In genomic region chr1:6163973-6164617, GRCh38 we compare ENCODE assay signal across 23 cellular contexts. TPM values are rescaled to one million over a fixed set of nuclear protein-coding genes. Genes with fewer than 3 reads are reported as not detected.
DNase-seq lines count a peak whose midpoint lies in the region; ATAC-seq and TF ChIP-seq lines count a peak whose summit lies in the region.
"Had no signal": no experiment of that assay in that cellular context is flagged by ENCODE, and none has a peak within 500 bp of the region (broad histone marks: within the 10 kb centered on the region; RNA-seq: fewer than 3 reads in every experiment).

No MANE protein-coding gene starts in this region.

- H3K27ac ChIP-seq in IMR-90 (ENCODE audit: insufficient read depth, low read length) (no peak overlapping the region), osteoblast (ENCODE audit: low read depth, low read length) (no peak overlapping the region)
- H3K27ac ChIP-seq: Peyer's patch had no signal

- peaks cover 0 to 5% (median 0%) of the 10 kb centered on the region in 5 experiments for H3K9me3 Mint-ChIP-seq in brain
- H3K9me3 Mint-ChIP-seq: CD8-positive, alpha-beta T cell; HFFc6; T-helper 1 cell treated with Interleukin-12 subunit alpha and Interleukin-12 subunit beta and Interleukin-4 antibody, amounts not matched to agents 30 μg/mL and 1 μg/mL, for 36 hours had no signal

- H4K8ac ChIP-seq in IMR-90 (ENCODE audit: low read depth in 2 of 2, low read length in 2 of 2), result no peak overlapping the region

- H3K27me3 Mint-ChIP-seq in brain, result peaks cover 11% of the 10 kb centered on the region

- CTCF ChIA-PET in IMR-90 (lab: Yijun Ruan, JAX), result no interaction called here

- H3K9ac ChIP-seq in IMR-90 (ENCODE audit: low read depth, low read length), result no peak overlapping the region

- no peak overlapping the region for H2BK120ac ChIP-seq in IMR-90 (ENCODE audit: low read depth, low read length)

- no peak overlapping the region for H2BK5ac ChIP-seq in IMR-90 (ENCODE audit: low read depth, low read length, poor library complexity, severe bottlenecking)

- H3K4me1 ChIP-seq in IMR-90 (ENCODE audit: control insufficient read depth, insufficient read depth, low read length) (no peaks in the 10 kb centered on the region), osteoblast (ENCODE audit: insufficient read depth, low read length) (no peaks in the 10 kb centered on the region)
- H3K4me1 ChIP-seq: Peyer's patch had no signal

- peak overlapping the region; percentile 55 for H2AK9ac ChIP-seq in IMR-90 (replicated peaks; ENCODE audit: low read depth, low read length, poor library complexity)

- H3K23ac ChIP-seq in IMR-90 (ENCODE audit: low read depth, low read length), result no peak overlapping the region

- no peak for TF ChIP-seq POLR2A in IMR-90 (IDR thresholded peaks at IDR 0.05; ENCODE audit: low read depth, low read length)

- DNase-seq in DMS79 treated with DMSO at 0.1 percent for 48 hours (lab: John Stamatoyannopoulos, UW), result peak; percentile 8
- DNase-seq in DMS79 (lab: John Stamatoyannopoulos, UW), result no peak
- DNase-seq in IMR-90, result no peak
- DNase-seq in osteoblast (ENCODE audit: insufficient read length, low spot score, missing footprints), result peak; percentile 76
- no peak for DNase-seq in GM13977 (ENCODE audit: low spot score)
- DNase-seq in NCI-H345 (lab: John Stamatoyannopoulos, UW), result no peak
- no peak for DNase-seq in mesenteric fat pad (ENCODE audit: low spot score)
- DNase-seq: 8988T; C1 segment of cervical spinal cord; CD8-positive, alpha-beta T cell; H7; HFFc6; KBM-7; MM.1S; NCI-H1048; NCI-H1436; NCI-H187 treated with DMSO at 0.1 percent for 48 hours; NCI-H2171; NCI-H446 treated with DMSO at 0.1 percent for 48 hours; NK-92 treated with Interleukin-12 subunit alpha and Interleukin-12 subunit beta, amount 100 ng/mL, for 24 hours; Peyer's patch had no signal

- TF ChIP-seq RAD21 in IMR-90 (IDR thresholded peaks at IDR 0.05; ENCODE audit: low read length), result no peak

- peaks cover 4% of the 10 kb centered on the region for H3K36me3 Mint-ChIP-seq in brain
- H3K36me3 Mint-ChIP-seq: CD8-positive, alpha-beta T cell had no signal

- no peak overlapping the region for H3K4ac ChIP-seq in IMR-90 (ENCODE audit: low read depth, low read length)

- no peak overlapping the region for H2BK15ac ChIP-seq in IMR-90 (ENCODE audit: low read depth, low read length)

- POLR2A ChIA-PET in IMR-90 (lab: Charles Lee; ENCODE audit: unreplicated experiment), result no interaction called here

- H2BK20ac ChIP-seq in IMR-90 (ENCODE audit: low read depth, low read length), result no peak overlapping the region

- H3K9me3 ChIP-seq in IMR-90 (ENCODE audit: control insufficient read depth, insufficient read depth, low read length) (no peaks in the 10 kb centered on the region), osteoblast (ENCODE audit: low read depth, low read length) (no peaks in the 10 kb centered on the region)
- H3K9me3 ChIP-seq: Peyer's patch had no signal

- H2AFZ ChIP-seq in IMR-90 (replicated peaks; ENCODE audit: low read length, poor library complexity) (peak overlapping the region; percentile 11), osteoblast (ENCODE audit: low read length) (no peak overlapping the region)

- WGBS in IMR-90 (ENCODE audit: extremely low coverage in 2 of 2, insufficient read length in 1 of 2), 2 experiments, result 80% methylated on average over 1 of the region's 19 CpGs; no CpG with 5 or more reads in 1 of the 2 experiments

- H3K4me2 ChIP-seq in IMR-90 (ENCODE audit: low read depth, low read length) (no peak overlapping the region), osteoblast (ENCODE audit: insufficient read depth, low read length) (no peak overlapping the region)

- peaks cover 53% of the 10 kb centered on the region for H3K4me1 Mint-ChIP-seq in brain

- intact Hi-C loops in IMR-90 (cut with micrococcal nuclease), result no loop called here

- H3K4me3 Mint-ChIP-seq in brain, result peak overlapping the region in 4 of 5 experiments; percentile 45 to 72 (median 55)
- H3K4me3 Mint-ChIP-seq: CD8-positive, alpha-beta T cell; HFFc6; T-helper 1 cell treated with Interleukin-12 subunit alpha and Interleukin-12 subunit beta and Interleukin-4 antibody, amounts not matched to agents 30 μg/mL and 1 μg/mL, for 36 hours had no signal

- no TSS peak for BruUV-seq in IMR-90 (replicated peaks; lab: Mats Ljungman, UMichigan)

- H4K5ac ChIP-seq in IMR-90 (ENCODE audit: low read depth, low read length), result no peak overlapping the region

- peaks cover 3% of the 10 kb centered on the region; the same call in 1 of the 2 replicates for H4K20me1 ChIP-seq in IMR-90 (ENCODE audit: insufficient read depth, low read length)
- no peaks in the 10 kb centered on the region for H4K20me1 ChIP-seq in osteoblast (ENCODE audit: insufficient read depth, low read length)

- H3K4me3 ChIP-seq in IMR-90 (ENCODE audit: insufficient read depth, low read depth, low read length) (no peak overlapping the region), osteoblast (ENCODE audit: insufficient read depth, low read length) (no peak overlapping the region)
- H3K4me3 ChIP-seq: Peyer's patch had no signal

- no peak overlapping the region for H3K14ac ChIP-seq in IMR-90 (replicated peaks; ENCODE audit: low read depth, low read length)

- no peaks in the 10 kb centered on the region for H3K9me1 ChIP-seq in IMR-90 (ENCODE audit: insufficient read depth, low read length)

- H3K56ac ChIP-seq in IMR-90 (ENCODE audit: extremely low read depth, insufficient read depth, low read length), result no peak overlapping the region

- H4K91ac ChIP-seq in IMR-90 (ENCODE audit: insufficient read depth, low read depth, low read length), result no peak overlapping the region

- H3K18ac ChIP-seq in IMR-90 (ENCODE audit: low read depth, low read length), result no peak overlapping the region

- peaks cover 43% of the 10 kb centered on the region; the same call in 1 of the 2 replicates for H3K27me3 ChIP-seq in IMR-90 (ENCODE audit: control insufficient read depth, insufficient read depth, low read length)
- H3K27me3 ChIP-seq in osteoblast (ENCODE audit: insufficient read depth, low read length), result no peaks in the 10 kb centered on the region
- H3K27me3 ChIP-seq: Peyer's patch had no signal

- no peak for ATAC-seq in IMR-90 (ENCODE audit: low read depth)
- ATAC-seq: CD8-positive, alpha-beta T cell had no signal

- no peaks in the 10 kb centered on the region for H3K79me1 ChIP-seq in IMR-90 (ENCODE audit: low read depth in 1 of 2, low read length in 2 of 2)

- no peaks in the 10 kb centered on the region for H3K79me2 ChIP-seq in osteoblast (ENCODE audit: insufficient read depth, low read length)

- in situ Hi-C loops in IMR-90 (cut with MboI; ENCODE audit: low sequenced_read_pairs), result no loop called here
- in situ Hi-C loops in GM13977 (cut with MboI; ENCODE audit: low pct_unique_long_range_greater_than_20kb, low sequenced_read_pairs, unreplicated experiment), result no loop called here

- H2AK5ac ChIP-seq in IMR-90 (ENCODE audit: low read depth, low read length), result no peak overlapping the region

- H3K36me3 ChIP-seq in IMR-90 (ENCODE audit: control insufficient read depth, insufficient read depth, low read length) (no peaks in the 10 kb centered on the region), osteoblast (ENCODE audit: insufficient read depth, low read length) (no peaks in the 10 kb centered on the region)
- H3K36me3 ChIP-seq: Peyer's patch had no signal

- dilution Hi-C loops in IMR-90 (cut with HindIII; ENCODE audit: low sequenced_read_pairs, unreplicated experiment), result no loop called here

- TF ChIP-seq CTCF in IMR-90 (conservative IDR thresholded peaks at IDR 0.05; ENCODE audit: low read depth, low read length) (no peak), brain (conservative IDR thresholded peaks at IDR 0.05) (no peak), osteoblast (IDR thresholded peaks at IDR 0.05; ENCODE audit: extremely low read depth, low read depth, low read length) (no peak), GM13977 (IDR thresholded peaks at IDR 0.05; ENCODE audit: extremely low read depth, insufficient read depth, missing control alignments) (no peak)

- H3K27ac Mint-ChIP-seq in brain, result peak overlapping the region in 4 of 5 experiments; percentile 55 to 99 (median 96)
- H3K27ac Mint-ChIP-seq: CD8-positive, alpha-beta T cell; HFFc6; T-helper 1 cell treated with Interleukin-12 subunit alpha and Interleukin-12 subunit beta and Interleukin-4 antibody, amounts not matched to agents 30 μg/mL and 1 μg/mL, for 36 hours had no signal

TF ChIP-seq in IMR-90, 13 proteins besides CTCF, POLR2A, EP300 and RAD21 (continues in another document):
- TF ChIP-seq BHLHE40 (IDR thresholded peaks at IDR 0.05; ENCODE audit: low read depth, low read length) (no peak), MAZ (IDR thresholded peaks at IDR 0.05; ENCODE audit: borderline replicate concordance, low read depth, low read length) (no peak), MAFK (IDR thresholded peaks at IDR 0.05; ENCODE audit: low read depth, low read length) (no peak), SMC3 (IDR thresholded peaks at IDR 0.05; ENCODE audit: low read depth, low read length) (no peak)

RNA-seq across cellular contexts. Expression of gene CHD5, which starts 16.0 kb away (rescaled TPM):
- total RNA-seq in IMR-90 (2012; rRNA removed), result under 0.01 TPM in 1 of 2 replicates, not detected in the other
- polyA plus RNA-seq in IMR-90 (2012; rRNA removed), result 0.06 and 0.09 TPM in 2 replicates
- polyA plus RNA-seq in IMR-90 (2012; cell fraction: cytosol; rRNA removed), result 0.02 TPM in 1 of 2 replicates, not detected in the other
- polyA plus RNA-seq in IMR-90 (2012; cell fraction: nucleus; rRNA removed; ENCODE audit: low replicate concordance), result 0.37 and 0.48 TPM in 2 replicates
- 13.5 TPM for polyA plus RNA-seq in brain (ENCODE audit: insufficient read depth, low read depth, low replicate concordance)
- total RNA-seq in osteoblast, result under 0.01 TPM in 1 of 2 replicates, not detected in the other
- total RNA-seq in mesenteric fat pad, result 0.13 TPM

RNA-seq across cellular contexts. Expression of gene RPL22, which starts 35.3 kb away (rescaled TPM):
- total RNA-seq in IMR-90 (2012; rRNA removed), result 26.2 and 71.9 TPM in 2 replicates
- polyA plus RNA-seq in IMR-90 (2012; rRNA removed), result 131 and 154 TPM in 2 replicates
- 17.4 and 27.5 TPM in 2 replicates for polyA plus RNA-seq in IMR-90 (2012; cell fraction: cytosol; rRNA removed)
- 9.8 and 38.0 TPM in 2 replicates for polyA plus RNA-seq in IMR-90 (2012; cell fraction: nucleus; rRNA removed; ENCODE audit: low replicate concordance)
- polyA plus RNA-seq in brain (ENCODE audit: insufficient read depth, low read depth, low replicate concordance), result 808 TPM
- total RNA-seq in osteoblast, result 93.0 and 99.3 TPM in 2 replicates
- 264 TPM for total RNA-seq in mesenteric fat pad

RNA-seq across cellular contexts. Expression of gene RNF207, which starts 41.8 kb away (rescaled TPM):
- total RNA-seq in IMR-90 (2012; rRNA removed) (2.7 and 3.9 TPM in 2 replicates), osteoblast (10.6 and 42.7 TPM in 2 replicates), mesenteric fat pad (14.7 TPM)
- polyA plus RNA-seq in IMR-90 (2012; rRNA removed) (17.2 and 42.9 TPM in 2 replicates), brain (ENCODE audit: insufficient read depth, low read depth, low replicate concordance) (0.41 TPM)
- polyA plus RNA-seq in IMR-90 (2012; cell fraction: cytosol; rRNA removed), result 4.7 and 5.1 TPM in 2 replicates
- 181 and 244 TPM in 2 replicates for polyA plus RNA-seq in IMR-90 (2012; cell fraction: nucleus; rRNA removed; ENCODE audit: low replicate concordance)

Comparison
In these comparisons a context has a peak if more than half of its experiments do, and no peak if none do; other contexts are left out.
1. DNase-seq: peak in DMS79 treated with DMSO at 0.1 percent for 48 hours (single experiment) and osteoblast (single experiment); none in DMS79 (single experiment), IMR-90 (single experiment), GM13977 (single experiment), NCI-H345 (single experiment) and mesenteric fat pad (single experiment).